Comparison of ENCODE assay signal across 10 cellular contexts in the genomic region with DNA sequence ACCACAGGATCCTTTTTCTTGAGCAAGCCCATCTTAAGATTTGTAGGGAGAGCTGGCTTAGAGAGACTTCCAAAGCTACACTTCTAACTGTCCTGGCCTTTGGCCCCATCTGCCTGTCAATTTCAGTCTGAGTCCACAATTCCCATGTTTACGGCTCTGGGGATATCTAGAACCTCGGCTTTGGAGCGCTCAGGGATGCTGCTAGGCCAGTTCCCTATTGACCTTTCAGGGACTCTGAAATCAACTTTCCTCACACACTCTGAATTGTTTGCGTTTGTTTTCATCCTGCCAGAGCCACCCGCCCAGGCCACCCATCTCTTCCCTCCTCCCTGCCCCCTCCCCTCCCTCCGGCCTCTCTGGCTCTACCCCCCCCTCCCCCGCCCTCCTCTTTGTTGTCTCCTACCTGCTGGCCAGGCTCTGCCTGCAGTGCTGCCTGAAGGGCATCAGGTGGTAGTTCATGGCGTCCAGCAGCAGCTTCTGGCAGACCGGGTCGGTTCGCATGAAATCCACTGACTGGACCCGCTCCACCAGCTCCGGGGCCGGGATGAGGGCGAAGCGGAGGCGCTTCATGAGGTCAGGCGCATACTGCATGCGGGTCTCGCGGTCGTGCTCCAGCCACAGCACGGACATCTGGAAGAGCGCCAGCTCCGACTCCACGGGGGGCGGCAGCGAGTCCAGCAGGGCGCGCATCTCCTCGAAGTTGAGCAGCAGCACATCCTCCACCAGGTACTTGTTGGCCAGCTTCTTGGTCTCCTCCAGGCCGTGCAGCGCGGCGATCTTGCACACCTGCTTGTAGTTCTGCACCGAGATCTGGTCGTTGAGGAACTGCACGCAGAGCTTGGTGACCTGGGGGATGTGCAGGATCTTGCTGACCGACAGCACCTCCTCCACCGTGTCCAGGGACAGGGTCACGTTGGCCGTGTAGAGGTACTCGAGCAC. TPM values are rescaled to one million over a fixed set of nuclear protein-coding genes. Genes with fewer than 3 reads are reported as not detected.
DNase-seq lines count a peak whose midpoint lies in the region; ATAC-seq and TF ChIP-seq lines count a peak whose summit lies in the region.
"Had no signal": no experiment of that assay in that cellular context is flagged by ENCODE, and none has a peak within 500 bp of the region (broad histone marks: within the 10 kb centered on the region; RNA-seq: fewer than 3 reads in every experiment).

No MANE protein-coding gene starts in this region.

- H3K36me3 Mint-ChIP-seq in activated naive CD8-positive, alpha-beta T cell treated with anti-CD3 and anti-CD28 coated beads, Interleukin-2, amount 10 ng/mL, durations not matched to agents 7 days and 5 days: no peaks in the 10 kb centered on the region
- no peaks in the 10 kb centered on the region for H3K36me3 Mint-ChIP-seq in memory B cell
- H3K36me3 Mint-ChIP-seq in activated naive CD4-positive, alpha-beta T cell treated with anti-CD3 and anti-CD28 coated beads for 36 hours (ENCODE audit: low read depth): no peaks in the 10 kb centered on the region

- H3K4me1 ChIP-seq in right cardiac atrium (ENCODE audit: control insufficient read depth, insufficient read depth, low read length) (peaks cover 2% of the 10 kb centered on the region), BE2C (no peaks in the 10 kb centered on the region)

- H3K9me3 Mint-ChIP-seq in activated naive CD8-positive, alpha-beta T cell treated with anti-CD3 and anti-CD28 coated beads, Interleukin-2, amount 10 ng/mL, durations not matched to agents 7 days and 5 days: no peaks in the 10 kb centered on the region
- no peaks in the 10 kb centered on the region for H3K9me3 Mint-ChIP-seq in memory B cell
- no peaks in the 10 kb centered on the region for H3K9me3 Mint-ChIP-seq in activated naive CD4-positive, alpha-beta T cell treated with anti-CD3 and anti-CD28 coated beads for 36 hours

- peaks cover 2% of the 10 kb centered on the region for H3K4me1 Mint-ChIP-seq in activated naive CD8-positive, alpha-beta T cell treated with anti-CD3 and anti-CD28 coated beads, Interleukin-2, amount 10 ng/mL, durations not matched to agents 7 days and 5 days
- H3K4me1 Mint-ChIP-seq in memory B cell: peaks cover 42% of the 10 kb centered on the region
- H3K4me1 Mint-ChIP-seq in activated naive CD4-positive, alpha-beta T cell treated with anti-CD3 and anti-CD28 coated beads for 36 hours (ENCODE audit: low read depth): peaks cover 16% of the 10 kb centered on the region

- DNase-seq in right cardiac atrium (peak; percentile 11 to 40 (median 35)), left cardiac atrium (no peak), memory B cell (ENCODE audit: low spot score in 2 of 2) (no peak), BE2C (no peak)
- peak; percentile 28 for DNase-seq in activated naive CD8-positive, alpha-beta T cell treated with anti-CD3 and anti-CD28 coated beads, Interleukin-2, amount 10 ng/mL, durations not matched to agents 7 days and 5 days
- DNase-seq in activated naive CD4-positive, alpha-beta T cell treated with anti-CD3 and anti-CD28 coated beads for 36 hours: no peak
- DNase-seq: activated CD8-positive, alpha-beta memory T cell treated with anti-CD3 and anti-CD28 coated beads, Interleukin-2, amount 50 U/mL, for 48 hours had no signal

- CTCF ChIA-PET in activated naive CD4-positive, alpha-beta T cell treated with anti-CD3 and anti-CD28 coated beads for 36 hours (lab: Charles Lee): interaction anchor here (0.9 kb wide), 1 partner anchor 10 kb away, joined by 3 read pairs; no protein-coding TSS in a partner anchor

- no peak overlapping the region for H3K4me3 Mint-ChIP-seq in activated naive CD8-positive, alpha-beta T cell treated with anti-CD3 and anti-CD28 coated beads, Interleukin-2, amount 10 ng/mL, durations not matched to agents 7 days and 5 days
- peak overlapping the region; percentile 97 for H3K4me3 Mint-ChIP-seq in memory B cell
- no peak overlapping the region for H3K4me3 Mint-ChIP-seq in activated naive CD4-positive, alpha-beta T cell treated with anti-CD3 and anti-CD28 coated beads for 36 hours

- no peaks in the 10 kb centered on the region for H3K27me3 ChIP-seq in right cardiac atrium (ENCODE audit: control insufficient read depth, insufficient read depth)
- peaks cover 20% of the 10 kb centered on the region for H3K27me3 ChIP-seq in BE2C

- 10% methylated on average over 43 of the region's 43 CpGs for WGBS in right cardiac atrium

- POLR2A ChIA-PET in activated naive CD8-positive, alpha-beta T cell treated with anti-CD3 and anti-CD28 coated beads, Interleukin-2, amount 10 ng/mL, durations not matched to agents 7 days and 5 days (lab: Charles Lee): no interaction called here

- no peaks in the 10 kb centered on the region for H3K9me3 ChIP-seq in right cardiac atrium (ENCODE audit: control insufficient read depth, low read length)
- H3K9me3 ChIP-seq in BE2C: no peaks in the 10 kb centered on the region

- ATAC-seq in right cardiac atrium (peak in 1 of 2 donors; percentile 22), left cardiac atrium (no peak), memory B cell (ENCODE audit: low read depth) (peak; percentile 26), HG03280 (IDR thresholded peaks at IDR 0.05; ENCODE audit: unreplicated experiment) (no peak), GM21515 (IDR thresholded peaks at IDR 0.05; ENCODE audit: unreplicated experiment) (no peak)
- ATAC-seq in activated naive CD8-positive, alpha-beta T cell treated with anti-CD3 and anti-CD28 coated beads, Interleukin-2, amount 10 ng/mL, durations not matched to agents 7 days and 5 days (ENCODE audit: low read depth): no peak

- H3K4me3 ChIP-seq in right cardiac atrium (ENCODE audit: low read length): no peak overlapping the region
- H3K4me3 ChIP-seq in BE2C (ENCODE audit: low read depth, low read length): no peak overlapping the region

- H3K36me3 ChIP-seq in BE2C: no peaks in the 10 kb centered on the region

- H3K27ac ChIP-seq in right cardiac atrium (ENCODE audit: low read length): no peak overlapping the region

- intact Hi-C loops in right cardiac atrium (cut with DNase I): no loop called here
- intact Hi-C loops in left cardiac atrium (cut with DNase I): no loop called here
- intact Hi-C loops in activated naive CD4-positive, alpha-beta T cell treated with anti-CD3 and anti-CD28 coated beads for 36 hours (cut with micrococcal nuclease): no loop called here

- H3K27ac Mint-ChIP-seq in activated naive CD8-positive, alpha-beta T cell treated with anti-CD3 and anti-CD28 coated beads, Interleukin-2, amount 10 ng/mL, durations not matched to agents 7 days and 5 days: no peak overlapping the region
- peak overlapping the region; percentile 71 for H3K27ac Mint-ChIP-seq in memory B cell
- H3K27ac Mint-ChIP-seq in activated naive CD4-positive, alpha-beta T cell treated with anti-CD3 and anti-CD28 coated beads for 36 hours: no peak overlapping the region

- H3K27me3 Mint-ChIP-seq in activated naive CD8-positive, alpha-beta T cell treated with anti-CD3 and anti-CD28 coated beads, Interleukin-2, amount 10 ng/mL, durations not matched to agents 7 days and 5 days: peaks cover 46% of the 10 kb centered on the region
- no peaks in the 10 kb centered on the region for H3K27me3 Mint-ChIP-seq in memory B cell
- peaks cover 45% of the 10 kb centered on the region for H3K27me3 Mint-ChIP-seq in activated naive CD4-positive, alpha-beta T cell treated with anti-CD3 and anti-CD28 coated beads for 36 hours (ENCODE audit: low read depth)

- TF ChIP-seq CTCF in BE2C (IDR thresholded peaks at IDR 0.05; ENCODE audit: low read depth, low read length): no peak

RNA-seq across cellular contexts. Expression of a gene that starts 3.3 kb away (rescaled TPM):
- total RNA-seq in right cardiac atrium (under 1 TPM in 1 of 4 donors, not detected in 3; 0.09 TPM), left cardiac atrium (under 1 TPM; 0.08 to 0.24 TPM)
- polyA plus RNA-seq in right cardiac atrium: 0.09 TPM
- not detected for total RNA-seq in activated naive CD8-positive, alpha-beta T cell treated with anti-CD3 and anti-CD28 coated beads, Interleukin-2, amount 10 ng/mL, durations not matched to agents 7 days and 5 days
- total RNA-seq in activated naive CD4-positive, alpha-beta T cell treated with anti-CD3 and anti-CD28 coated beads for 36 hours: not detected
- not detected for polyA plus RNA-seq in BE2C (2012; ENCODE audit: insufficient read depth, insufficient read length, low read depth)
- total RNA-seq: MCF 10A had no signal

Comparison
In these comparisons a context has a peak if more than half of its experiments do, and no peak if none do; other contexts are left out.
1. DNase-seq: peak in right cardiac atrium (3 of 3) and activated naive CD8-positive, alpha-beta T cell treated with anti-CD3 and anti-CD28 coated beads, Interleukin-2, amount 10 ng/mL, durations not matched to agents 7 days and 5 days (single experiment); none in left cardiac atrium (single experiment), memory B cell (0 of 2), activated naive CD4-positive, alpha-beta T cell treated with anti-CD3 and anti-CD28 coated beads for 36 hours (single experiment) and BE2C (single experiment).